Comparison of ENCODE assay signal across 17 cellular contexts in genomic region chrX:123188081-123188480, GRCh38. TPM values are rescaled to one million over a fixed set of nuclear protein-coding genes. Genes with fewer than 3 reads are reported as not detected.
"Had no signal": no experiment of that assay in that cellular context is flagged by ENCODE, and none has a peak within 500 bp of the region (broad histone marks: within the 10 kb centered on the region; RNA-seq: fewer than 3 reads in every experiment).

No MANE protein-coding gene starts in this region.

- FAIRE-seq: endometrium had no signal

- H3K4me2 ChIP-seq: hepatocyte had no signal

- H3K9me3 ChIP-seq: esophagus squamous epithelium, gastroesophageal sphincter, upper lobe of left lung had no signal

- ATAC-seq: gastroesophageal sphincter; left ventricle myocardium superior; stimulated activated naive CD8-positive, alpha-beta T cell treated with anti-CD3 and anti-CD28 coated beads, Interleukin-15, Interleukin-2, amounts not matched to agents 100 U/mL and 50 U/mL, for 24 hours had no signal

- H3K36me3 ChIP-seq: brain microvascular endothelial cell, esophagus squamous epithelium, gastroesophageal sphincter, upper lobe of left lung, WERI-Rb-1 had no signal

- DNase-seq: activated CD4-positive, alpha-beta T cell treated with anti-CD3 and anti-CD28 coated beads for 48 hours; activated naive CD4-positive, alpha-beta T cell treated with anti-CD3 and anti-CD28 coated beads, Interleukin-2, amount 50 U/mL, for 16 hours; brain microvascular endothelial cell; esophagus squamous epithelium; kidney; left ventricle myocardium superior; stimulated activated CD4-positive, alpha-beta T cell treated with anti-CD3 and anti-CD28 coated beads, Interleukin-2, amount 100 ng/mL, for 48 hours; stimulated activated CD8-positive, alpha-beta memory T cell treated with anti-CD3 and anti-CD28 coated beads, Interleukin-4, amount 100 ng/mL, for 48 hours; stimulated activated naive CD8-positive, alpha-beta T cell treated with anti-CD3 and anti-CD28 coated beads, Interleukin-15, Interleukin-2, amounts not matched to agents 100 U/mL and 50 U/mL, for 24 hours; T-helper 9 cell; upper lobe of left lung; WERI-Rb-1 had no signal

- H3K79me2 ChIP-seq: hepatocyte had no signal

- H3K27me3 ChIP-seq: brain microvascular endothelial cell, gastroesophageal sphincter, hepatocyte had no signal

- H3K4me3 ChIP-seq: esophagus squamous epithelium, gastroesophageal sphincter, hepatocyte, upper lobe of left lung had no signal

- H2AFZ ChIP-seq: hepatocyte had no signal

- H3K27ac ChIP-seq: brain microvascular endothelial cell, esophagus squamous epithelium, gastroesophageal sphincter, hepatocyte, upper lobe of left lung, WERI-Rb-1 had no signal

RNA-seq across cellular contexts. Expression of gene GRIA3, which starts 4.0 kb away (rescaled TPM):
- total RNA-seq: dermis microvascular lymphatic vessel endothelial cell, osteocyte had no signal
